In genomic region chr13:31223215-31223614, GRCh38 we compare ENCODE assay signal across 31 cellular contexts.
"Had no signal": no experiment of that assay in that cellular context is flagged by ENCODE, and none has a peak within 500 bp of the region (broad histone marks: within the 10 kb centered on the region; RNA-seq: fewer than 3 reads in every experiment).

No MANE protein-coding gene starts in this region.

- H3K4me1 ChIP-seq: colonic mucosa, gastrocnemius medialis had no signal

- H3K9me3 ChIP-seq: colonic mucosa, gastrocnemius medialis, heart right ventricle had no signal

- H3K27ac ChIP-seq: brain microvascular endothelial cell, colonic mucosa, gastrocnemius medialis, WERI-Rb-1 had no signal

- H3K36me3 ChIP-seq: brain microvascular endothelial cell, colonic mucosa, gastrocnemius medialis, heart right ventricle, WERI-Rb-1 had no signal

- H3K27me3 ChIP-seq: brain microvascular endothelial cell, colonic mucosa, gastrocnemius medialis, heart right ventricle had no signal

- ATAC-seq: activated CD4-positive, CD25-positive, alpha-beta regulatory T cell treated with anti-CD3 and anti-CD28 coated beads, Interleukin-2, amount 50 U/mL, for 24 hours; activated CD8-positive, alpha-beta T cell treated with anti-CD3 and anti-CD28 coated beads for 36 hours; activated T-cell treated with anti-CD3 and anti-CD28 coated beads, Interleukin-2, amount 50 U/mL, for 4 hours; activated T-helper 17 cell treated with anti-CD3 and anti-CD28 coated beads, Interleukin-2, amount 50 U/mL, for 72 hours; esophagus mucosa; gastrocnemius medialis; T-helper 17 cell had no signal

- DNase-seq: activated B cell treated with CpG ODN at 0.5 μM for 24 hours; activated CD4-positive, alpha-beta T cell treated with anti-CD3 and anti-CD28 coated beads for 48 hours; activated CD4-positive, alpha-beta T cell treated with anti-CD3 and anti-CD28 coated beads, Interleukin-2, amount 50 U/mL, for 1 hour; activated CD4-positive, alpha-beta T cell treated with anti-CD3 and anti-CD28 coated beads, Interleukin-2, amount 50 U/mL, for 48 hours; activated CD8-positive, alpha-beta memory T cell treated with anti-CD3 and anti-CD28 coated beads for 24 hours; activated CD8-positive, alpha-beta T cell treated with anti-CD3 and anti-CD28 coated beads for 36 hours; activated effector memory CD4-positive, alpha-beta T cell treated with Interleukin-2 at 50 U/mL for 16 hours; activated gamma-delta T cell treated with Interleukin-2 at 50 U/mL for 16 hours; activated naive CD4-positive, alpha-beta T cell treated with anti-CD3 and anti-CD28 coated beads, Interleukin-2, amount 50 U/mL, for 16 hours; activated naive CD4-positive, alpha-beta T cell treated with Interleukin-2 at 50 U/mL for 16 hours; activated T-cell treated with anti-CD3 and anti-CD28 coated beads, Interleukin-2, amount 50 U/mL, for 4 hours; amniotic stem cell; anterior cingulate cortex; brain microvascular endothelial cell; central memory CD4-positive, alpha-beta T cell; cerebellar nuclear complex; colonic mucosa; effector CD8-positive, alpha-beta T cell; foreskin fibroblast; gastrocnemius medialis; glutamatergic neuron; heart right ventricle; T-helper 1 cell; T-helper 17 cell; T1000; WERI-Rb-1 had no signal

- FAIRE-seq: astrocyte, endometrium had no signal

- H3K4me3 ChIP-seq: colonic mucosa, gastrocnemius medialis, heart right ventricle had no signal
